In genomic region chrX:13189380-13189779, GRCh38 we compare ENCODE assay signal across 8 cellular contexts.
"Had no signal": no experiment of that assay in that cellular context is flagged by ENCODE, and none has a peak within 500 bp of the region (broad histone marks: within the 10 kb centered on the region; RNA-seq: fewer than 3 reads in every experiment).

No MANE protein-coding gene starts in this region.

- H3K27ac ChIP-seq: GM23248, HL-60 had no signal

- FAIRE-seq: HepG2 had no signal

- DNase-seq: GM23248, GOT3, H7, HFFc6 had no signal

- H3K9ac ChIP-seq: GM23248 had no signal

- H3K4me3 ChIP-seq: GM23248, HAP-1 had no signal

- ATAC-seq: HCT116, HepG2 had no signal

- H3K9me3 ChIP-seq: HAP-1 had no signal

- H2AFZ ChIP-seq: GM23248 had no signal

- H3K36me3 ChIP-seq: HAP-1 had no signal
